10 cellular contexts compared by ENCODE assay signal in genomic region chr4:1578301-1578781, GRCh38.
DNase-seq lines count a peak whose midpoint lies in the region; ATAC-seq and TF ChIP-seq lines count a peak whose summit lies in the region.
"Had no signal": no experiment of that assay in that cellular context is flagged by ENCODE, and none has a peak within 500 bp of the region (broad histone marks: within the 10 kb centered on the region; RNA-seq: fewer than 3 reads in every experiment).

No MANE protein-coding gene starts in this region.

- no peak for ATAC-seq in CD4-positive, CD25-positive, alpha-beta regulatory T cell (ENCODE audit: low read depth in 2 of 2)
- ATAC-seq in effector memory CD8-positive, alpha-beta T cell (replicated peaks) = no peak
- no peak for ATAC-seq in GM19324 (IDR thresholded peaks at IDR 0.05; ENCODE audit: low FRiP score, unreplicated experiment)

- no peaks in the 10 kb centered on the region for H3K9me3 ChIP-seq in CD4-positive, CD25-positive, alpha-beta regulatory T cell (ENCODE audit: control insufficient read depth in 2 of 2, low read length in 2 of 2)
- no peaks in the 10 kb centered on the region for H3K9me3 ChIP-seq in HEK293 (ENCODE audit: control insufficient read depth, insufficient read depth, low read depth, low read length)
- H3K9me3 ChIP-seq: pancreas had no signal

- no peak overlapping the region for H3K4me3 ChIP-seq in CD4-positive, CD25-positive, alpha-beta regulatory T cell (ENCODE audit: low read depth, low read length)
- H3K4me3 ChIP-seq in HEK293 (ENCODE audit: low read depth, low read length) = no peak overlapping the region

- peak overlapping the region in 1 of 3 donors; percentile 46 for H3K27ac Mint-ChIP-seq in CD4-positive, CD25-positive, alpha-beta regulatory T cell
- H3K27ac Mint-ChIP-seq in effector memory CD8-positive, alpha-beta T cell = no peak overlapping the region
- no peak overlapping the region for H3K27ac Mint-ChIP-seq in nephron progenitor cell
- H3K27ac Mint-ChIP-seq in HFFc6 = no peak overlapping the region

- peak overlapping the region; percentile 63 to 70 (median 69) for H3K4me3 Mint-ChIP-seq in CD4-positive, CD25-positive, alpha-beta regulatory T cell
- H3K4me3 Mint-ChIP-seq in effector memory CD8-positive, alpha-beta T cell = peak overlapping the region; percentile 65 to 76
- peak overlapping the region; percentile 55 for H3K4me3 Mint-ChIP-seq in nephron progenitor cell
- H3K4me3 Mint-ChIP-seq in HFFc6 = no peak overlapping the region

- peaks cover 5% of the 10 kb centered on the region for H3K4me1 ChIP-seq in CD4-positive, CD25-positive, alpha-beta regulatory T cell (ENCODE audit: control insufficient read depth, insufficient read depth, low read length, poor library complexity, severe bottlenecking)
- no peaks in the 10 kb centered on the region for H3K4me1 ChIP-seq in HEK293 (ENCODE audit: control insufficient read depth, insufficient read depth, low read length)

- POLR2A ChIA-PET in HEK293 (lab: Yijun Ruan, JAX) = no interaction called here
- POLR2A ChIA-PET in RWPE1 (lab: Yijun Ruan, JAX; ENCODE audit: low non-redundant PET) = interaction anchor here (0.5 kb wide), 1 partner anchor 17 kb away, joined by 4 read pairs; no protein-coding TSS in a partner anchor

- no peaks in the 10 kb centered on the region for H3K27me3 ChIP-seq in CD4-positive, CD25-positive, alpha-beta regulatory T cell (ENCODE audit: control insufficient read depth, insufficient read depth, low read length)
- H3K27me3 ChIP-seq: pancreas had no signal

- H3K9me3 Mint-ChIP-seq in CD4-positive, CD25-positive, alpha-beta regulatory T cell = peaks cover 0 to 3% (median 0%) of the 10 kb centered on the region in 7 donors
- H3K9me3 Mint-ChIP-seq in effector memory CD8-positive, alpha-beta T cell = no peaks in the 10 kb centered on the region
- H3K9me3 Mint-ChIP-seq in nephron progenitor cell = no peaks in the 10 kb centered on the region
- no peaks in the 10 kb centered on the region for H3K9me3 Mint-ChIP-seq in HFFc6

- H3K36me3 Mint-ChIP-seq in CD4-positive, CD25-positive, alpha-beta regulatory T cell = no peaks in the 10 kb centered on the region
- peaks cover 4% of the 10 kb centered on the region for H3K36me3 Mint-ChIP-seq in effector memory CD8-positive, alpha-beta T cell (ENCODE audit: insufficient read depth)
- no peaks in the 10 kb centered on the region for H3K36me3 Mint-ChIP-seq in nephron progenitor cell (ENCODE audit: low read depth)
- no peaks in the 10 kb centered on the region for H3K36me3 Mint-ChIP-seq in HFFc6 (ENCODE audit: low read depth)

- CTCF ChIA-PET in HEK293 (lab: Yijun Ruan, JAX) = no interaction called here
- CTCF ChIA-PET in RWPE1 (lab: Yijun Ruan, JAX) = interaction anchor here (0.6 kb wide), 1 partner anchor 30 kb away, joined by 3 read pairs; no protein-coding TSS in a partner anchor

- no peak for TF ChIP-seq CTCF in HEK293 (tag by site-specific recombination; IDR thresholded peaks at IDR 0.05)
- no peak for TF ChIP-seq CTCF in nephron progenitor cell (IDR thresholded peaks at IDR 0.05)
- TF ChIP-seq CTCF in HFFc6 (IDR thresholded peaks at IDR 0.05) = no peak
- TF ChIP-seq CTCF in RWPE1 (conservative IDR thresholded peaks at IDR 0.05; ENCODE audit: low read depth) = no peak

- no peaks in the 10 kb centered on the region for H3K27me3 Mint-ChIP-seq in CD4-positive, CD25-positive, alpha-beta regulatory T cell
- H3K27me3 Mint-ChIP-seq in effector memory CD8-positive, alpha-beta T cell = no peaks in the 10 kb centered on the region
- H3K27me3 Mint-ChIP-seq in nephron progenitor cell (ENCODE audit: low read depth, poor library complexity) = peaks cover 42% of the 10 kb centered on the region
- peaks cover 6% of the 10 kb centered on the region for H3K27me3 Mint-ChIP-seq in HFFc6 (ENCODE audit: insufficient read depth)

- peaks cover 0 to 16% (median 5%) of the 10 kb centered on the region in 4 donors for H3K4me1 Mint-ChIP-seq in CD4-positive, CD25-positive, alpha-beta regulatory T cell
- H3K4me1 Mint-ChIP-seq in effector memory CD8-positive, alpha-beta T cell (ENCODE audit: low read depth in 2 of 2) = peaks cover 2 to 4% of the 10 kb centered on the region in 2 donors
- H3K4me1 Mint-ChIP-seq in nephron progenitor cell (peaks cover 29% of the 10 kb centered on the region), HFFc6 (ENCODE audit: low read depth) (0 out of 2 replicates have a peak, but pooled peaks cover 5% of the 10 kb centered on the region)

- no peaks in the 10 kb centered on the region for H3K36me3 ChIP-seq in CD4-positive, CD25-positive, alpha-beta regulatory T cell (ENCODE audit: control insufficient read depth, insufficient read depth, low read length)
- no peaks in the 10 kb centered on the region for H3K36me3 ChIP-seq in HEK293 (ENCODE audit: control insufficient read depth in 2 of 2, insufficient read depth in 1 of 2, low read length in 2 of 2)
- H3K36me3 ChIP-seq: pancreas had no signal

- DNase-seq in CD4-positive, CD25-positive, alpha-beta regulatory T cell = no peak
- no peak for DNase-seq in effector memory CD8-positive, alpha-beta T cell
- DNase-seq in nephron progenitor cell (peak; percentile 62), SHP77 (lab: John Stamatoyannopoulos, UW) (no peak), HFFc6 (no peak), RWPE1 (ENCODE audit: low spot score) (no peak)
- DNase-seq: NCI-H2227 treated with DMSO at 0.1 percent for 48 hours had no signal

- H3K27ac ChIP-seq in CD4-positive, CD25-positive, alpha-beta regulatory T cell (ENCODE audit: insufficient read depth, low read length, poor library complexity, severe bottlenecking) = no peak overlapping the region
- H3K27ac ChIP-seq in HEK293 (ENCODE audit: extremely low read depth, low read depth, low read length) = no peak overlapping the region
- no peak overlapping the region for H3K27ac ChIP-seq in RWPE1

TF ChIP-seq in HEK293, 187 proteins besides CTCF, POLR2A, EP300 and RAD21 (continues in another document):
- TF ChIP-seq ZFHX2 (tag by site-specific recombination; conservative IDR thresholded peaks at IDR 0.05) (peak; percentile 38), HIC1 (tag by site-specific recombination; IDR thresholded peaks at IDR 0.05) (peak; percentile 64; the same call in 1 of the 2 replicates), GLIS2 (tag by site-specific recombination; IDR thresholded peaks at IDR 0.05) (0 out of 2 replicates have a peak, but pooled peaks have one; percentile 28), KLF1 (tag by site-specific recombination; IDR thresholded peaks at IDR 0.05) (peak; percentile 83), KLF8 (tag by site-specific recombination; IDR thresholded peaks at IDR 0.05) (no peak), ZNF518A (tag by site-specific recombination; conservative IDR thresholded peaks at IDR 0.05; ENCODE audit: low read depth) (no peak)
